ENCODE assay signal across 1 cellular context in genomic region chr3:94076055-94076454, GRCh38.
TF ChIP-seq lines count a peak whose summit lies in the region.

No MANE protein-coding gene starts in this region.

TF ChIP-seq in IMR-90, 13 proteins besides CTCF, POLR2A, EP300 and RAD21:
- TF ChIP-seq MXI1 (IDR thresholded peaks at IDR 0.05; ENCODE audit: borderline replicate concordance, low read depth, low read length) = no peak
- TF ChIP-seq MAZ (IDR thresholded peaks at IDR 0.05; ENCODE audit: borderline replicate concordance, low read depth, low read length) = no peak
- TF ChIP-seq, protein P1, sequence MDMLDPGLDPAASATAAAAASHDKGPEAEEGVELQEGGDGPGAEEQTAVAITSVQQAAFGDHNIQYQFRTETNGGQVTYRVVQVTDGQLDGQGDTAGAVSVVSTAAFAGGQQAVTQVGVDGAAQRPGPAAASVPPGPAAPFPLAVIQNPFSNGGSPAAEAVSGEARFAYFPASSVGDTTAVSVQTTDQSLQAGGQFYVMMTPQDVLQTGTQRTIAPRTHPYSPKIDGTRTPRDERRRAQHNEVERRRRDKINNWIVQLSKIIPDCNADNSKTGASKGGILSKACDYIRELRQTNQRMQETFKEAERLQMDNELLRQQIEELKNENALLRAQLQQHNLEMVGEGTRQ (IDR thresholded peaks at IDR 0.05; ENCODE audit: low read depth, low read length) = peak; percentile 54; the same call in 1 of the 2 replicates
- no peak for TF ChIP-seq CHD1 (IDR thresholded peaks at IDR 0.05; ENCODE audit: low read depth, low read length)
- TF ChIP-seq RCOR1 (IDR thresholded peaks at IDR 0.05; ENCODE audit: insufficient replicate concordance, low read length) = no peak
- no peak for TF ChIP-seq BHLHE40 (IDR thresholded peaks at IDR 0.05; ENCODE audit: low read depth, low read length)
- TF ChIP-seq MAFK (IDR thresholded peaks at IDR 0.05; ENCODE audit: low read depth, low read length) = no peak
- TF ChIP-seq RFX5 (IDR thresholded peaks at IDR 0.05; ENCODE audit: low read depth, low read length) = no peak
- TF ChIP-seq FOS (IDR thresholded peaks at IDR 0.05; ENCODE audit: low read depth, low read length) = no peak
